ENCODE assay signal across 30 cellular contexts in the genomic region with DNA sequence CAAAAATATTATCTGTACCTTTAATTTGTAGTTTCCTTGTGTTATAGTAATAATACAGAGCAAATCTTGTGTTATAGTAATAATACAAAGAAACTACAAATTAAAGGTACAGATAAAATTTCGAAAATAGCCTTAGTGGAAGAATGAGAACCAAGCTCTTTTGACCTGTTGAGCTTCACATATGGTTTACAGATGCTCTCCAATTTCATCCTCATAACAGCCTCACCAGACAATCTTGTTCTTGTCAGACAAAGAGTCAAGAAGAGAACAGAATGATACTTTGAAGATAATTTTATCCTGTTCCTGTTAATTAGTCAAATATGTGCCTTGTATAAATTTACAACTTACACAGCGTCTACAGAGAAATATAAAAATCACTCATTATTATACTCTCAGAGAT. TPM values are rescaled to one million over a fixed set of nuclear protein-coding genes. Genes with fewer than 3 reads are reported as not detected.
"Had no signal": no experiment of that assay in that cellular context is flagged by ENCODE, and none has a peak within 500 bp of the region (broad histone marks: within the 10 kb centered on the region; RNA-seq: fewer than 3 reads in every experiment).

No MANE protein-coding gene starts in this region.

- H3K4me1 ChIP-seq: esophagus muscularis mucosa, heart left ventricle, right atrium auricular region, sigmoid colon, testis, tibial nerve, upper lobe of right lung, vagina had no signal

- FAIRE-seq: islet of Langerhans had no signal

- H3K27ac Mint-ChIP-seq: naive thymus-derived CD4-positive, alpha-beta T cell; stimulated activated naive B cell treated with anti-CD40 and anti-IgM and Interleukin-4, amounts not matched to agents 10 μg/mL and 1 μg/mL and 100 μg/mL, for 72 hours; stimulated activated naive CD8-positive, alpha-beta T cell treated with anti-CD3 and anti-CD28 coated beads, Interleukin-15, amount 100 ng/mL, for 72 hours had no signal

- H3K27me3 Mint-ChIP-seq: naive thymus-derived CD4-positive, alpha-beta T cell; stimulated activated naive CD8-positive, alpha-beta T cell treated with anti-CD3 and anti-CD28 coated beads, Interleukin-15, amount 100 ng/mL, for 72 hours had no signal

- H3K27ac ChIP-seq: epithelial cell of prostate, esophagus muscularis mucosa, heart left ventricle, right atrium auricular region, sigmoid colon, skin epidermis, testis, tibial nerve, upper lobe of right lung, vagina had no signal

- H3K9me3 ChIP-seq: esophagus muscularis mucosa, heart left ventricle, neutrophil, right atrium auricular region, sigmoid colon, testis, tibial nerve, upper lobe of right lung, vagina had no signal

- H3K27me3 ChIP-seq: esophagus muscularis mucosa, neutrophil, right atrium auricular region, sigmoid colon, testis, tibial nerve, upper lobe of right lung, vagina had no signal

- DNase-seq: effector memory CD4-positive, alpha-beta T cell; foreskin melanocyte; heart left ventricle; hippocampal formation; kidney glomerular epithelial cell; mesendoderm; naive thymus-derived CD4-positive, alpha-beta T cell; sigmoid colon; stimulated activated CD4-positive, alpha-beta T cell treated with anti-CD3 and anti-CD28 coated beads, Interleukin-2, amount 100 ng/mL, for 24 hours; stimulated activated CD4-positive, alpha-beta T cell treated with anti-CD3 and anti-CD28 coated beads, Interleukin-4, amount 100 ng/mL, for 4 hours; stimulated activated naive B cell treated with anti-CD40 and anti-IgM and Interleukin-4, amounts not matched to agents 10 μg/mL and 1 μg/mL and 100 μg/mL, for 72 hours; stimulated activated naive CD8-positive, alpha-beta T cell treated with anti-CD3 and anti-CD28 coated beads, Interleukin-15, amount 100 ng/mL, for 72 hours; testis; upper lobe of right lung had no signal

- H3K4me3 Mint-ChIP-seq: naive thymus-derived CD4-positive, alpha-beta T cell; stimulated activated naive B cell treated with anti-CD40 and anti-IgM and Interleukin-4, amounts not matched to agents 10 μg/mL and 1 μg/mL and 100 μg/mL, for 72 hours; stimulated activated naive CD8-positive, alpha-beta T cell treated with anti-CD3 and anti-CD28 coated beads, Interleukin-15, amount 100 ng/mL, for 72 hours had no signal

- H3K4me3 ChIP-seq: esophagus muscularis mucosa, heart left ventricle, right atrium auricular region, sigmoid colon, skin epidermis, testis, tibial nerve, upper lobe of right lung, vagina had no signal

- ATAC-seq: heart left ventricle; naive thymus-derived CD4-positive, alpha-beta T cell; stimulated activated naive B cell treated with anti-CD40 and anti-IgM and Interleukin-4, amounts not matched to agents 10 μg/mL and 1 μg/mL and 100 μg/mL, for 72 hours; stimulated activated naive CD8-positive, alpha-beta T cell treated with anti-CD3 and anti-CD28 coated beads, Interleukin-15, amount 100 ng/mL, for 72 hours; upper lobe of right lung had no signal

- H3K36me3 ChIP-seq: esophagus muscularis mucosa, heart left ventricle, neutrophil, right atrium auricular region, sigmoid colon, tibial nerve, upper lobe of right lung, vagina had no signal

RNA-seq across cellular contexts. Expression of gene ATXN3L, which starts 12.8 kb away (rescaled TPM):
- total RNA-seq: esophagus muscularis mucosa; glomerular endothelial cell; heart left ventricle; liver; lung microvascular endothelial cell; mononuclear cell; naive thymus-derived CD4-positive, alpha-beta T cell; osteoblast; pulmonary artery endothelial cell; right atrium auricular region; sigmoid colon; subcutaneous adipose tissue; tibial nerve; upper lobe of right lung; vagina had no signal
- polyA plus RNA-seq: heart left ventricle; liver; naive thymus-derived CD4-positive, alpha-beta T cell; neural cell; sigmoid colon had no signal
